Comparison of ENCODE assay signal across 1 cellular context in the genomic region with DNA sequence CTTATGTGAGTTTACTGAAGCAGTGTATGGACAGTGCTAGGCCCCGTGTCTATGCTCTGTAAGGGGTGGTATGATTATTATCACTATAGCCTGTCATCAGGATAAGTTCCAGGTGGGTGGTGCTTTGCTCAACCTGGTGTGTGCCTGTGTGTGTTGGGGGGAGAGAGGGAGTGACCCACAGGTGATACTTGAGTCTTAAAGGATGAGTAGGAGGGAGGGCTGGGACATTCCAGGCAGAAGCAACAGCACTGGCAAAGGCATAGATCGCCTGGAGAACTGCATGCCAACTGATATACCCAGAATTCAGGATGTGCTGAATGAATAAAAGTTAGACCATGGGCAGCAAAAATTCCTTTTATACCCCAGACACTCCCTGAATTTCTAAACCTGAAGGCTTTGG.
TF ChIP-seq lines count a peak whose summit lies in the region.

No MANE protein-coding gene starts in this region.

TF ChIP-seq in HCT116, 20 proteins besides CTCF, POLR2A, EP300 and RAD21:
- TF ChIP-seq TCF7L2 (IDR thresholded peaks at IDR 0.05; ENCODE audit: borderline replicate concordance, extremely low read depth, insufficient read depth, insufficient read length) (no peak), ZFX (IDR thresholded peaks at IDR 0.05) (no peak), SIN3A (IDR thresholded peaks at IDR 0.05; ENCODE audit: low read depth) (no peak), SRF (IDR thresholded peaks at IDR 0.05; ENCODE audit: low read depth) (no peak), ZBTB33 (IDR thresholded peaks at IDR 0.05; ENCODE audit: extremely low read depth, insufficient replicate concordance, low read length) (no peak), ZNF274 (IDR thresholded peaks at IDR 0.05; ENCODE audit: low read depth, low read length) (no peak), FOSL1 (IDR thresholded peaks at IDR 0.05; ENCODE audit: low read depth) (no peak), EGR1 (IDR thresholded peaks at IDR 0.05; ENCODE audit: low read depth) (no peak), JUND (IDR thresholded peaks at IDR 0.05) (no peak)
TF ChIP-seq in HCT116: peak in this region for 0.
